ENCODE assay signal across 12 cellular contexts in the genomic region with DNA sequence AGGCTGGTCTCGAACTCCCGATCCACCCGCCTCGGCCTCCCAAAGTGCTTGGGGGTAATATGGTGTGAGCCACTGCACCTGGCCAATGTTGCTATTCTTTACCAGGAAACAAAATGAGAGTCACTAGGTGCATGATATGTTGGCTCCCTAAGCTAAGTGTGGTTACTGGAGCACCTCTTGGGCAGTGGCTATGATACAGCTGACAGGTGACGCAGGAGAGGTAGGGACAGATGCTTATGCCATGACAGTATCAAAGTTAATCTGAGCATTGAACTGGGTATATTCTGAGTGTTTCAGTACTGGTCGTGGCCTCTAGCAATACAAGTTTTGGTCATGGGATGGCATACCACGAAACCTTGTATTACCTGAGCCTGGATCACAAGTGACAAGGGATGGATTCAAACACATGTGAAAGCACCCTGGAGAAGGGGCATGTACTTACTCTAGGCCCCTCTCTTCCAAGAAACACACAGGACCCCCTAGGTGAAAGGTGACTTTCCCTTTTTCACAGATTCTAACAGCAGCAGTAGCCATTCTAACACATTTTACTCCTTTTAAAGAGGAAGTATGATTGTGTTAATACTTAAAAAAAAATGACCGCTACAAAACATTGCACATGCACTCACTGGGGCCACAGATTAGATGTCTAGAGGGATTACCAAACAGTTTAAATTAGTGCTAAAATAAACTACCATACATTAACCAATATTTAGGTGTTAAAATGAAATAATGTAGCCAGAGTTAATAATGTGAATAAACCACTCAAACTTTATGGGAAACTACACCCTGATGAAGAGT.
A peak's percentile ranks its signal among the peaks of the same experiment; 100 is the strongest.
DNase-seq lines count a peak whose midpoint lies in the region; ATAC-seq and TF ChIP-seq lines count a peak whose summit lies in the region.
"Had no signal": no experiment of that assay in that cellular context is flagged by ENCODE, and none has a peak within 500 bp of the region (broad histone marks: within the 10 kb centered on the region; RNA-seq: fewer than 3 reads in every experiment).

No MANE protein-coding gene starts in this region.

- no peaks in the 10 kb centered on the region for H3K9me2 ChIP-seq in GM23248 (ENCODE audit: insufficient read depth)

- intact Hi-C loops in dorsolateral prefrontal cortex (cut with DNase I) (loop anchor here (2.0 to 10.0 kb wide), 5 partner anchors 66 to 282 kb away; a partner anchor contains a TSS), psoas muscle (cut with DNase I) (no loop called here)

- 95 to 96% methylated on average over 8 of the region's 8 CpGs for WGBS in GM23248 (ENCODE audit: low coverage in 1 of 2, low lambda C conversion rate in 2 of 2, missing lambda C conversion rate in 2 of 2), 2 experiments
- 94 to 99% (median 96%) methylated on average over 8 of the region's 8 CpGs for WGBS in psoas muscle, 3 donors

- in situ Hi-C loops in GM23248 (cut with MboI), result no loop called here

- H3K4me1 ChIP-seq in GM23248 (ENCODE audit: insufficient read depth), result peaks cover 11% of the 10 kb centered on the region
- H3K4me1 ChIP-seq in psoas muscle, result peaks cover 46% of the 10 kb centered on the region

- H3K4me3 ChIP-seq in GM23248 (peak overlapping the region; percentile 30; the same call in 1 of the 2 replicates), dorsolateral prefrontal cortex (peak overlapping the region in 24 of 59 donors; percentile 2 to 42 (median 20)), psoas muscle (no peak overlapping the region)

- H3K27me3 ChIP-seq in GM23248 (replicated peaks; ENCODE audit: insufficient read depth) (no peaks in the 10 kb centered on the region), dorsolateral prefrontal cortex (no peaks in the 10 kb centered on the region), psoas muscle (ENCODE audit: insufficient read depth in 3 of 3, low read length in 2 of 3) (no peaks in the 10 kb centered on the region)

- peaks cover 16% of the 10 kb centered on the region for H4K20me1 ChIP-seq in GM23248 (ENCODE audit: insufficient read depth)

- H3K4me2 ChIP-seq in GM23248 (ENCODE audit: unreplicated experiment), result peak overlapping the region; percentile 65
- H3K4me2 ChIP-seq: KMS-11 had no signal

- H2AFZ ChIP-seq in GM23248, result no peak overlapping the region

- no peaks in the 10 kb centered on the region for H3K36me3 ChIP-seq in GM23248 (ENCODE audit: low read depth)
- peaks cover 0 to 24% of the 10 kb centered on the region in 2 donors for H3K36me3 ChIP-seq in psoas muscle (ENCODE audit: insufficient read depth in 1 of 2, low read depth in 1 of 2)

- peaks cover 25% of the 10 kb centered on the region; the same call in 1 of the 2 replicates for H3F3A ChIP-seq in GM23248 (ENCODE audit: insufficient read depth)

- ATAC-seq in psoas muscle (peak in 3 of 4 donors; percentile 7 to 35 (median 17)), HG02642 (IDR thresholded peaks at IDR 0.05; ENCODE audit: poor library complexity, unreplicated experiment) (no peak), GM21717 (IDR thresholded peaks at IDR 0.05; ENCODE audit: unreplicated experiment) (no peak)
- ATAC-seq: Panc1 had no signal

- H3K79me2 ChIP-seq in GM23248 (ENCODE audit: insufficient read depth), result peaks cover 78% of the 10 kb centered on the region

- H3K27ac ChIP-seq in GM23248 (peak overlapping the region; percentile 53), dorsolateral prefrontal cortex (peak overlapping the region; percentile 7 to 99 (median 94)), psoas muscle (no peak overlapping the region)
- H3K27ac ChIP-seq: KMS-11 had no signal

- H3K9ac ChIP-seq in GM23248, result no peak overlapping the region
- H3K9ac ChIP-seq: KMS-11 had no signal

- TF ChIP-seq CTCF in dorsolateral prefrontal cortex (IDR thresholded peaks at IDR 0.05 in 54 of 56, conservative IDR thresholded peaks at IDR 0.05 in 2 of 56; ENCODE audit: low read depth in 1 of 56, partially characterized antibody in 56 of 56) (no peak), psoas muscle (IDR thresholded peaks at IDR 0.05) (no peak)

- DNase-seq in GM23248 (no peak), NCI-H69 (lab: John Stamatoyannopoulos, UW) (peak; percentile 10), dorsolateral prefrontal cortex (no peak), psoas muscle (no peak), C1 segment of cervical spinal cord (lab: John Stamatoyannopoulos, UW) (no peak), NCI-H82 treated with DMSO at 0.1 percent for 48 hours (lab: John Stamatoyannopoulos, UW; ENCODE audit: unreplicated experiment) (no peak)
- DNase-seq: activated gamma-delta T cell treated with Interleukin-2 at 50 U/mL for 16 hours, cerebellar nuclear complex had no signal

- no peaks in the 10 kb centered on the region for H3K9me3 ChIP-seq in GM23248 (ENCODE audit: low read depth)
- no peaks in the 10 kb centered on the region for H3K9me3 ChIP-seq in psoas muscle

Comparison
In these comparisons a context has a peak if more than half of its experiments do, and no peak if none do; other contexts are left out.
1. ATAC-seq: peak in psoas muscle (3 of 4); none in HG02642 (single experiment) and GM21717 (single experiment).
2. intact Hi-C loops: an anchor here in dorsolateral prefrontal cortex (2.0 to 10.0 kb wide); none called in psoas muscle.